6 cellular contexts compared by ENCODE assay signal in genomic region chrX:47189906-47190305, GRCh38.
"Had no signal": no experiment of that assay in that cellular context is flagged by ENCODE, and none has a peak within 500 bp of the region (broad histone marks: within the 10 kb centered on the region; RNA-seq: fewer than 3 reads in every experiment).

No MANE protein-coding gene starts in this region.

- FAIRE-seq: bronchial epithelial cell, colon had no signal

- H3K9me3 ChIP-seq: ascending aorta, thyroid gland had no signal

- H3K27me3 ChIP-seq: ascending aorta, foreskin keratinocyte, thyroid gland had no signal

- H3K9ac ChIP-seq: parathyroid adenoma had no signal

- H3K27ac ChIP-seq: ascending aorta, foreskin keratinocyte had no signal
